Comparison of ENCODE assay signal across 1 cellular context in genomic region chr11:58770627-58771457, GRCh38.
TF ChIP-seq lines count a peak whose summit lies in the region.

No MANE protein-coding gene starts in this region.

TF ChIP-seq in K562, 482 proteins besides CTCF, POLR2A, EP300 and RAD21 (continued from another document and continues in another):
- TF ChIP-seq SREBF1 (IDR thresholded peaks at IDR 0.05; ENCODE audit: borderline replicate concordance, low read depth, low read length), result no peak
- TF ChIP-seq PML (IDR thresholded peaks at IDR 0.05; ENCODE audit: low read length), result no peak; the same call in 1 of the 2 replicates
- peak in 1 of 2 experiments; percentile 76 for TF ChIP-seq AFF1 (IDR thresholded peaks at IDR 0.05; ENCODE audit: low read depth in 1 of 2, partially characterized antibody in 2 of 2)
- 0 out of 2 replicates have a peak, but pooled peaks have one; percentile 27 for TF ChIP-seq RHOXF2B (CRISPR knock-in tag; conservative IDR thresholded peaks at IDR 0.05)
- no peak for TF ChIP-seq GTF3C2 (IDR thresholded peaks at IDR 0.05; ENCODE audit: borderline replicate concordance, extremely low read depth, insufficient read length)
- TF ChIP-seq RFX7 (CRISPR knock-in tag; IDR thresholded peaks at IDR 0.05), result no peak
- peak in 1 of 2 experiments; percentile 59; a peak in 2 of 4 replicates for TF ChIP-seq ZNF639 (CRISPR knock-in tag; conservative IDR thresholded peaks at IDR 0.05 in 1 of 2, IDR thresholded peaks at IDR 0.05 in 1 of 2)
- TF ChIP-seq ZNF431 (CRISPR knock-in tag; IDR thresholded peaks at IDR 0.05), result no peak
- TF ChIP-seq JUND (IDR thresholded peaks at IDR 0.05; ENCODE audit: borderline replicate concordance, low read depth, low read length), result peak; percentile 91
- TF ChIP-seq JUND (tag; IDR thresholded peaks at IDR 0.05; ENCODE audit: borderline replicate concordance, low read depth, low read length), result peak; percentile 85; the same call in 2 of the 3 replicates
- no peak for TF ChIP-seq CTCFL (IDR thresholded peaks at IDR 0.05; ENCODE audit: borderline replicate concordance, insufficient read depth, low read depth, low read length, poor library complexity, severe bottlenecking)
- TF ChIP-seq ZNF699 (CRISPR knock-in tag; IDR thresholded peaks at IDR 0.05; ENCODE audit: insufficient replicate concordance), result no peak
- no peak for TF ChIP-seq RBM22 (IDR thresholded peaks at IDR 0.05; ENCODE audit: low read depth, low read length, poor library complexity, severe bottlenecking)
- TF ChIP-seq GABPB1 (CRISPR knock-in tag; IDR thresholded peaks at IDR 0.05), result no peak
- TF ChIP-seq RBM15 (IDR thresholded peaks at IDR 0.05; ENCODE audit: insufficient read depth, low read length), result no peak
- TF ChIP-seq ZNF518B (CRISPR knock-in tag; IDR thresholded peaks at IDR 0.05), result no peak
- no peak; the same call in 1 of the 2 replicates for TF ChIP-seq NR4A1 (CRISPR knock-in tag; IDR thresholded peaks at IDR 0.05)
- peak; percentile 79 for TF ChIP-seq NR4A1 (tag; IDR thresholded peaks at IDR 0.05)
- TF ChIP-seq SMARCE1 (IDR thresholded peaks at IDR 0.05), result 0 out of 2 replicates have a peak, but pooled peaks have one; percentile 20
- TF ChIP-seq CBX1 (IDR thresholded peaks at IDR 0.05; ENCODE audit: low read depth), result no peak
- TF ChIP-seq RB1 (IDR thresholded peaks at IDR 0.05; ENCODE audit: low read depth), result no peak
- TF ChIP-seq ZZZ3 (IDR thresholded peaks at IDR 0.05), result no peak
- no peak for TF ChIP-seq NR1H2 (CRISPR knock-in tag; IDR thresholded peaks at IDR 0.05)
- TF ChIP-seq E2F4 (CRISPR knock-in tag; IDR thresholded peaks at IDR 0.05; ENCODE audit: low read depth), result no peak
- TF ChIP-seq NFXL1 (CRISPR knock-in tag; IDR thresholded peaks at IDR 0.05), result 0 out of 2 replicates have a peak, but pooled peaks have one; percentile 52
- no peak for TF ChIP-seq ZNF780A (CRISPR knock-in tag; IDR thresholded peaks at IDR 0.05)
- no peak for TF ChIP-seq COPS2 (conservative IDR thresholded peaks at IDR 0.05)
- TF ChIP-seq RBM14 (IDR thresholded peaks at IDR 0.05; ENCODE audit: borderline replicate concordance, insufficient read depth, low read depth, low read length), result no peak
- TF ChIP-seq HOXB6 (CRISPR knock-in tag; IDR thresholded peaks at IDR 0.05; ENCODE audit: borderline replicate concordance), result no peak
- TF ChIP-seq SMAD3 (CRISPR knock-in tag; conservative IDR thresholded peaks at IDR 0.05), result peak; percentile 81
- peak; percentile 58 for TF ChIP-seq NCOR1 (IDR thresholded peaks at IDR 0.05)
- TF ChIP-seq ZNF449 (CRISPR knock-in tag; IDR thresholded peaks at IDR 0.05), result no peak
- peak; percentile 33 for TF ChIP-seq HBP1 (CRISPR knock-in tag; IDR thresholded peaks at IDR 0.05)
- TF ChIP-seq MIER1 (IDR thresholded peaks at IDR 0.05; ENCODE audit: low read depth), result no peak
- TF ChIP-seq E2F3 (CRISPR knock-in tag; IDR thresholded peaks at IDR 0.05), result no peak
- TF ChIP-seq ZNF23 (CRISPR knock-in tag; IDR thresholded peaks at IDR 0.05), result no peak
- TF ChIP-seq NRF1 (conservative IDR thresholded peaks at IDR 0.05 in 1 of 2, IDR thresholded peaks at IDR 0.05 in 1 of 2), result no peak; a peak in 1 of 4 replicates
- TF ChIP-seq CBX3 (IDR thresholded peaks at IDR 0.05; ENCODE audit: borderline replicate concordance in 1 of 2, low read length in 2 of 2), result no peak
- no peak for TF ChIP-seq CREBBP (IDR thresholded peaks at IDR 0.05; ENCODE audit: low read depth, low read length)
- no peak for TF ChIP-seq U2AF2 (optimal IDR thresholded peaks at IDR 0.05; ENCODE audit: low read depth, low read length)
- TF ChIP-seq ZBTB1 (CRISPR knock-in tag; IDR thresholded peaks at IDR 0.05; ENCODE audit: borderline replicate concordance, low read depth), result no peak
- no peak for TF ChIP-seq IRF1 (CRISPR knock-in tag; IDR thresholded peaks at IDR 0.05; ENCODE audit: borderline replicate concordance)
- TF ChIP-seq BRCA1 (IDR thresholded peaks at IDR 0.05), result no peak
- TF ChIP-seq BRCA1 (CRISPR knock-in tag; IDR thresholded peaks at IDR 0.05), result no peak
- no peak for TF ChIP-seq RBM25 (IDR thresholded peaks at IDR 0.05; ENCODE audit: low read depth, low read length, severe bottlenecking)
- TF ChIP-seq GATAD2B (IDR thresholded peaks at IDR 0.05; ENCODE audit: borderline replicate concordance), result no peak
